ENCODE assay signal across 20 cellular contexts in the genomic region with DNA sequence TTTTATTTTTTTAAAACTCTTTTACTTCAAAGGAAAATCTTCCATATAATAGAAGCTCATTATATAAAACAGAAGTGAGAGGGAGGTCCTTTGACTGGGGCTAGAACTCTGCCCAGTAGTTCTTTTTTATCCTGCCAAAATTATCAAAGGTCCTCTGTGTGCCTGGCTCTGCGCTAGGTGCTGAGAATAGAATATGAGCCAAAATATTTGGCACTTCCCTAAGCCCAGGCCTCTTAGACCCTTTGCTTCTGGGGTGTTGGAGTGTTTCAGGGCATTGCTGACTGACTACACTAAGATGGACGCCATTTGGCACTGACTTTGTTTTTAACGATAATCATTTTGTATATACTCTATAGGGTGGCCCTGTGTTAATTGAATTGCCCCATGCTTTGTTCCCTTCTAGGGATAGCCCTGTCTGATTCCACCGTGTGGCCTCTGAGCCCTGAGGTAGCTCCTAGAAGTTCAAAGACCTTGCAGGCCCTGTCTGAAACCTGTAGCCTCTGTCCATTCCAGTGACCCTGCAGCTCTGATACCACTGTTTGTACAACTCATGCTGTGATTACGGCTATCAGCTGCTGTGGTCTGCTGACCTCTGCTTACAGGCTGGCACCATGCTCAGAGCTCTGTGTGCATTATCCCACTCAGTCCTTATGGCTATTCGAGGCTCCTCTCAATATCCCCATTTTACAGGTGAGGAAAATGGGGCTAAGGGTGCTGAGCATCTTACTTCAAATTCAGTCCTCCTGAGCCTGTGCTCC.
DNase-seq lines count a peak whose midpoint lies in the region; ATAC-seq, FAIRE-seq and TF ChIP-seq lines count a peak whose summit lies in the region.
"Had no signal": no experiment of that assay in that cellular context is flagged by ENCODE, and none has a peak within 500 bp of the region (broad histone marks: within the 10 kb centered on the region; RNA-seq: fewer than 3 reads in every experiment).

No MANE protein-coding gene starts in this region.

- H3K4me2 ChIP-seq in K562 (ENCODE audit: insufficient read depth, low read length): no peak overlapping the region
- no peak overlapping the region for H3K4me2 ChIP-seq in hepatocyte
- no peak overlapping the region for H3K4me2 ChIP-seq in trophoblast cell (ENCODE audit: low read length)
- H3K4me2 ChIP-seq in SK-N-SH: no peak overlapping the region
- H3K4me2 ChIP-seq: BLaER1 treated with 17β-estradiol and CSF1 and Interleukin-3, amounts not matched to agents 10 nM and 100 nM had no signal

- no peak overlapping the region for H3K9ac ChIP-seq in K562 (ENCODE audit: insufficient read depth in 1 of 2, low read depth in 2 of 2, low read length in 2 of 2)
- H3K9ac ChIP-seq in trophoblast cell (ENCODE audit: low read length): no peak overlapping the region
- no peak overlapping the region for H3K9ac ChIP-seq in SK-N-SH
- H3K9ac ChIP-seq: BLaER1 treated with 17β-estradiol and CSF1 and Interleukin-3, amounts not matched to agents 10 nM and 100 nM had no signal

- in situ Hi-C loops in K562 (cut with MboI): no loop called here

- peak overlapping the region; percentile 79 for H3K14ac ChIP-seq in trophoblast cell (ENCODE audit: low read length)

- H3K4me1 ChIP-seq in K562 (replicated peaks in 1 of 2; ENCODE audit: control insufficient read depth in 2 of 2, insufficient read depth in 2 of 2, low read length in 2 of 2): no peaks in the 10 kb centered on the region
- no peaks in the 10 kb centered on the region for H3K4me1 ChIP-seq in hepatocyte (ENCODE audit: insufficient read depth)
- H3K4me1 ChIP-seq in trophoblast cell (ENCODE audit: control insufficient read depth in 1 of 2, insufficient read depth in 2 of 2, low read length in 2 of 2): peaks cover 17 to 24% of the 10 kb centered on the region in 2 experiments
- H3K4me1 ChIP-seq in SK-N-SH (ENCODE audit: control insufficient read depth in 1 of 2, insufficient read depth in 2 of 2, low read depth in 1 of 2, low read length in 1 of 2): peaks cover 0 to 31% of the 10 kb centered on the region in 2 experiments; a peak in 2 of 4 replicates

- H3K18ac ChIP-seq in trophoblast cell (ENCODE audit: low read length): peak overlapping the region; percentile 78

- H3K4me3 Mint-ChIP-seq in activated T-cell treated with anti-CD3 and anti-CD28 coated beads, Interleukin-2, amount 50 U/mL, for 24 hours: no peak overlapping the region
- H3K4me3 Mint-ChIP-seq: CD8-positive, alpha-beta T cell; IgD-negative memory B cell had no signal

- H3K9me1 ChIP-seq in K562 (ENCODE audit: control insufficient read depth, insufficient read depth, low read length): no peaks in the 10 kb centered on the region

- H2BK12ac ChIP-seq in trophoblast cell (ENCODE audit: low read length): peak overlapping the region; percentile 58

- WGBS in K562 (ENCODE audit: insufficient coverage, low coverage, missing lambda C conversion rate): 6% methylated on average over 6 of the region's 6 CpGs
- 67% methylated on average over 6 of the region's 6 CpGs for WGBS in hepatocyte (ENCODE audit: low lambda C conversion rate, missing lambda C conversion rate)
- no CpG with 5 or more reads among the region's 6 CpGs for WGBS in trophoblast cell (ENCODE audit: extremely low coverage, insufficient coverage, insufficient read length)
- WGBS in SK-N-SH (ENCODE audit: low lambda C conversion rate): 78% methylated on average over 5 of the region's 6 CpGs

- no peak overlapping the region for H3K23ac ChIP-seq in trophoblast cell (ENCODE audit: low read length)

- POLR2A ChIA-PET in K562 (lab: Yijun Ruan, JAX): interaction anchor here (1.6 kb wide), 1 partner anchor 13 kb away, joined by 3 read pairs; no protein-coding TSS in a partner anchor
- POLR2A ChIA-PET in SK-N-SH (lab: Yijun Ruan, JAX): no interaction called here

- H3K9me2 ChIP-seq in hepatocyte (replicated peaks; ENCODE audit: insufficient read depth): no peaks in the 10 kb centered on the region
- no peaks in the 10 kb centered on the region for H3K9me2 ChIP-seq in SK-N-SH

- H3K9me3 Mint-ChIP-seq in activated T-cell treated with anti-CD3 and anti-CD28 coated beads, Interleukin-2, amount 50 U/mL, for 24 hours: no peaks in the 10 kb centered on the region
- H3K9me3 Mint-ChIP-seq: CD8-positive, alpha-beta T cell; IgD-negative memory B cell had no signal

- H3K4me1 Mint-ChIP-seq in activated T-cell treated with anti-CD3 and anti-CD28 coated beads, Interleukin-2, amount 50 U/mL, for 24 hours (ENCODE audit: low read depth): no peaks in the 10 kb centered on the region
- H3K4me1 Mint-ChIP-seq: IgD-negative memory B cell had no signal

- ATAC-seq in K562 (peak; percentile 26; the same call in 2 of the 3 replicates), HG02981 (IDR thresholded peaks at IDR 0.05; ENCODE audit: unreplicated experiment) (no peak)
- ATAC-seq: CD8-positive, alpha-beta T cell; SK-N-SH treated with all-trans-retinoic acid at 6 μM for 48 hours had no signal

- peak overlapping the region; percentile 94 for H4K91ac ChIP-seq in trophoblast cell (ENCODE audit: low read depth, low read length)

- H3K27me3 ChIP-seq in K562 (ENCODE audit: control insufficient read depth in 2 of 2, insufficient read depth in 2 of 2, low read length in 2 of 2): peaks cover 15 to 29% of the 10 kb centered on the region in 2 experiments
- H3K27me3 ChIP-seq in hepatocyte: peaks cover 2% of the 10 kb centered on the region
- H3K27me3 ChIP-seq in trophoblast cell (ENCODE audit: insufficient read depth, low read length): no peaks in the 10 kb centered on the region
- no peaks in the 10 kb centered on the region for H3K27me3 ChIP-seq in SK-N-SH (ENCODE audit: insufficient read depth)
- H3K27me3 ChIP-seq: BLaER1 treated with 17β-estradiol and CSF1 and Interleukin-3, amounts not matched to agents 10 nM and 100 nM had no signal

- H2BK5ac ChIP-seq in trophoblast cell (ENCODE audit: low read depth, low read length, poor library complexity): peak overlapping the region; percentile 74

- no peaks in the 10 kb centered on the region for H3K36me3 Mint-ChIP-seq in activated T-cell treated with anti-CD3 and anti-CD28 coated beads, Interleukin-2, amount 50 U/mL, for 24 hours (ENCODE audit: low read depth)
- H3K36me3 Mint-ChIP-seq: CD8-positive, alpha-beta T cell; IgD-negative memory B cell had no signal

- H3K4me3 ChIP-seq in K562: no peak overlapping the region
- H3K4me3 ChIP-seq in hepatocyte: no peak overlapping the region
- H3K4me3 ChIP-seq in trophoblast cell (ENCODE audit: low read depth, low read length): no peak overlapping the region
- no peak overlapping the region for H3K4me3 ChIP-seq in SK-N-SH (ENCODE audit: low read depth in 2 of 2, low read length in 1 of 2)
- H3K4me3 ChIP-seq: BLaER1 treated with 17β-estradiol and CSF1 and Interleukin-3, amounts not matched to agents 10 nM and 100 nM had no signal

- no peak for FAIRE-seq in K562 (lab: Jason Lieb, UNC)
- FAIRE-seq: D721Med, RCC 7860 had no signal

- H4K20me1 ChIP-seq in K562 (replicated peaks; ENCODE audit: control insufficient read depth, insufficient read depth, low read length): peaks cover 11% of the 10 kb centered on the region; the same call in 1 of the 2 replicates
- no peaks in the 10 kb centered on the region for H4K20me1 ChIP-seq in hepatocyte (ENCODE audit: insufficient read depth, poor library complexity, severe bottlenecking)
- no peaks in the 10 kb centered on the region for H4K20me1 ChIP-seq in SK-N-SH (ENCODE audit: insufficient read depth)
- H4K20me1 ChIP-seq: BLaER1 treated with 17β-estradiol and CSF1 and Interleukin-3, amounts not matched to agents 10 nM and 100 nM had no signal

- H3K27ac ChIP-seq in K562 (ENCODE audit: extremely low read depth, low read depth, low read length) (no peak overlapping the region), hepatocyte (no peak overlapping the region), trophoblast cell (ENCODE audit: low read depth, low read length) (peak overlapping the region; percentile 86), SK-N-SH (ENCODE audit: low read depth in 2 of 2, low read length in 1 of 2) (peak overlapping the region in 1 of 2 experiments; percentile 98; a peak in 2 of 4 replicates)
- H3K27ac ChIP-seq: BLaER1 treated with 17β-estradiol and CSF1 and Interleukin-3, amounts not matched to agents 10 nM and 100 nM had no signal

- no peaks in the 10 kb centered on the region for H3F3A ChIP-seq in SK-N-SH (replicated peaks; ENCODE audit: insufficient read depth)

- H4K12ac ChIP-seq in trophoblast cell (ENCODE audit: low read depth, low read length): no peak overlapping the region

- peak overlapping the region; percentile 4 for H2AK5ac ChIP-seq in trophoblast cell (ENCODE audit: low read length)

- H3K79me2 ChIP-seq in K562 (ENCODE audit: control insufficient read depth, insufficient read depth, low read length) (no peaks in the 10 kb centered on the region), hepatocyte (no peaks in the 10 kb centered on the region), trophoblast cell (ENCODE audit: control insufficient read depth, insufficient read depth, low read length, poor library complexity) (peaks cover 2% of the 10 kb centered on the region), SK-N-SH (ENCODE audit: insufficient read depth) (no peaks in the 10 kb centered on the region)

- no peaks in the 10 kb centered on the region for H3K9me3 ChIP-seq in K562 (replicated peaks; ENCODE audit: control insufficient read depth, insufficient read depth, low read depth, low read length)
- H3K9me3 ChIP-seq in hepatocyte (ENCODE audit: low read depth): no peaks in the 10 kb centered on the region
- no peaks in the 10 kb centered on the region for H3K9me3 ChIP-seq in trophoblast cell (ENCODE audit: insufficient read depth, low read depth, low read length)
- no peaks in the 10 kb centered on the region for H3K9me3 ChIP-seq in SK-N-SH
- H3K9me3 ChIP-seq: BLaER1 treated with 17β-estradiol and CSF1 and Interleukin-3, amounts not matched to agents 10 nM and 100 nM had no signal

- peaks cover 19% of the 10 kb centered on the region for H3K79me1 ChIP-seq in trophoblast cell (ENCODE audit: low read length)

- TF ChIP-seq EP300 in K562 (IDR thresholded peaks at IDR 0.05; ENCODE audit: low read length): no peak
- TF ChIP-seq EP300 in SK-N-SH (IDR thresholded peaks at IDR 0.05; ENCODE audit: borderline replicate concordance in 1 of 2, low read depth in 1 of 2, low read length in 1 of 2): no peak

- H3K27me3 Mint-ChIP-seq in activated T-cell treated with anti-CD3 and anti-CD28 coated beads, Interleukin-2, amount 50 U/mL, for 24 hours: peaks cover 19% of the 10 kb centered on the region

- no peak overlapping the region for H2AFZ ChIP-seq in K562 (ENCODE audit: low read depth, low read length)
- no peak overlapping the region for H2AFZ ChIP-seq in hepatocyte
- no peak overlapping the region for H2AFZ ChIP-seq in trophoblast cell (ENCODE audit: insufficient read depth, low read length, poor library complexity)
- H2AFZ ChIP-seq in SK-N-SH (ENCODE audit: low read depth): no peak overlapping the region

- CTCF ChIA-PET in K562 (lab: Yijun Ruan, JAX; ENCODE audit: low intra/inter-chr PET ratio): interaction anchor here (0.6 kb wide), 1 partner anchor 38 kb away, joined by 6 read pairs; no protein-coding TSS in a partner anchor
- CTCF ChIA-PET in SK-N-SH (lab: Yijun Ruan, JAX): interaction anchor here (0.7 to 5.6 kb wide), 7 partner anchors 12 to 722 kb away, joined by 3 to 43 read pairs (median 5); no protein-coding TSS in a partner anchor

- DNase-seq in HuH-7.5 (ENCODE audit: low spot score) (peak; percentile 36), K562 (ENCODE audit: extremely low read depth in 1 of 4, low spot score in 3 of 4) (no peak), hepatocyte (ENCODE audit: low spot score) (peak; percentile 27), trophoblast cell (no peak), SHP77 (lab: John Stamatoyannopoulos, UW) (no peak), SK-N-SH (no peak)
- DNase-seq in activated T-cell treated with anti-CD3 and anti-CD28 coated beads, Interleukin-2, amount 50 U/mL, for 24 hours: no peak
- DNase-seq: CD8-positive, alpha-beta T cell; DMS79; Kasumi-1; MM.1S; NCI-H1092; NCI-H1694; SHP77 treated with DMSO at 0.1 percent for 48 hours had no signal

- no peaks in the 10 kb centered on the region for H3K36me3 ChIP-seq in K562 (ENCODE audit: control insufficient read depth, insufficient read depth, low read length)
- H3K36me3 ChIP-seq in hepatocyte (replicated peaks; ENCODE audit: insufficient read depth, low read depth): no peaks in the 10 kb centered on the region
- no peaks in the 10 kb centered on the region for H3K36me3 ChIP-seq in trophoblast cell (ENCODE audit: control insufficient read depth in 1 of 2, insufficient read depth in 2 of 2, low read length in 2 of 2)
- no peaks in the 10 kb centered on the region for H3K36me3 ChIP-seq in SK-N-SH (replicated peaks in 1 of 2; ENCODE audit: control insufficient read depth in 1 of 2, insufficient read depth in 2 of 2, low read length in 1 of 2)
- H3K36me3 ChIP-seq: BLaER1 treated with 17β-estradiol and CSF1 and Interleukin-3, amounts not matched to agents 10 nM and 100 nM had no signal

- H3K27ac Mint-ChIP-seq in activated T-cell treated with anti-CD3 and anti-CD28 coated beads, Interleukin-2, amount 50 U/mL, for 24 hours: no peak overlapping the region
- H3K27ac Mint-ChIP-seq: CD8-positive, alpha-beta T cell; IgD-negative memory B cell had no signal

- H4K8ac ChIP-seq in trophoblast cell (ENCODE audit: low read depth, low read length): peak overlapping the region; percentile 66

- TF ChIP-seq CTCF in K562 (IDR thresholded peaks at IDR 0.05 in 2 of 3, conservative IDR thresholded peaks at IDR 0.05 in 1 of 3; ENCODE audit: insufficient read depth in 2 of 3, low read depth in 1 of 3, low read length in 3 of 3) (no peak), hepatocyte (IDR thresholded peaks at IDR 0.05; ENCODE audit: poor library complexity) (no peak), SK-N-SH (IDR thresholded peaks at IDR 0.05) (no peak)

- H2BK120ac ChIP-seq in trophoblast cell (ENCODE audit: insufficient read depth, low read length, poor library complexity): peak overlapping the region; percentile 74

- no peak overlapping the region for H3K4ac ChIP-seq in trophoblast cell (ENCODE audit: low read depth, low read length)

- no peak for TF ChIP-seq RAD21 in K562 (CRISPR knock-in tag; conservative IDR thresholded peaks at IDR 0.05 in 1 of 2, IDR thresholded peaks at IDR 0.05 in 1 of 2)
- TF ChIP-seq RAD21 in SK-N-SH (IDR thresholded peaks at IDR 0.05; ENCODE audit: low read length): no peak

- BruUV-seq in K562 (replicated peaks; lab: Mats Ljungman, UMichigan): no TSS peak

- TF ChIP-seq POLR2A in K562 (conservative IDR thresholded peaks at IDR 0.05): no peak

- intact Hi-C loops in K562 (cut with micrococcal nuclease): loop anchor here (10.0 kb wide), 1 partner anchor 211 kb away; no protein-coding TSS in a partner anchor

Comparison
In these comparisons a context has a peak if more than half of its experiments do, and no peak if none do; other contexts are left out.
1. DNase-seq: peak in HuH-7.5 (single experiment) and hepatocyte (single experiment); none in K562 (0 of 4), trophoblast cell (0 of 2), SHP77 (0 of 2), SK-N-SH (single experiment) and activated T-cell treated with anti-CD3 and anti-CD28 coated beads, Interleukin-2, amount 50 U/mL, for 24 hours (single experiment).